In genomic region chr16:30925646-30926332, GRCh38 we compare ENCODE assay signal across 13 cellular contexts. TPM values are rescaled to one million over a fixed set of nuclear protein-coding genes. Genes with fewer than 3 reads are reported as not detected.
DNase-seq lines count a peak whose midpoint lies in the region; ATAC-seq, FAIRE-seq and TF ChIP-seq lines count a peak whose summit lies in the region.
"Had no signal": no experiment of that assay in that cellular context is flagged by ENCODE, and none has a peak within 500 bp of the region (broad histone marks: within the 10 kb centered on the region; RNA-seq: fewer than 3 reads in every experiment).

No MANE protein-coding gene starts in this region.

- no peak for DNase-seq in AG04450 (ENCODE audit: low read depth, low spot score)
- DNase-seq in DND-41, result no peak
- no peak for DNase-seq in astrocyte (ENCODE audit: low read depth)
- DNase-seq in tibial nerve (ENCODE audit: low spot score in 2 of 2), result no peak
- no peak for DNase-seq in NOMO-1 treated with dmso at 0.1 percent for 144 hours (lab: John Stamatoyannopoulos, UW; ENCODE audit: unreplicated experiment)
- no peak for DNase-seq in GF-D8 (lab: John Stamatoyannopoulos, UW)
- DNase-seq in SKM-1 (lab: John Stamatoyannopoulos, UW; ENCODE audit: unreplicated experiment), result no peak
- DNase-seq: NCI-H1092; NCI-H524; Right ventricle myocardium superior; stimulated activated naive CD8-positive, alpha-beta T cell treated with anti-CD3 and anti-CD28 coated beads, Interleukin-15, Interleukin-2, amounts not matched to agents 100 U/mL and 50 U/mL, for 24 hours had no signal

- peaks cover 52% of the 10 kb centered on the region for H3K36me3 ChIP-seq in DND-41 (ENCODE audit: insufficient read depth, low read length)
- peaks cover 6% of the 10 kb centered on the region for H3K36me3 ChIP-seq in astrocyte (ENCODE audit: insufficient read depth, low read length)
- peaks cover 0 to 55% (median 0%) of the 10 kb centered on the region in 3 donors for H3K36me3 ChIP-seq in tibial nerve

- H3K27ac Mint-ChIP-seq in astrocyte (ENCODE audit: unreplicated experiment), result peak overlapping the region; percentile 55
- H3K27ac Mint-ChIP-seq in nephron, result peak overlapping the region; percentile 60 to 70 (median 69)

- no peak for ATAC-seq in DND-41 (ENCODE audit: insufficient read depth, low read depth)
- ATAC-seq: activated CD4-positive, CD25-positive, alpha-beta regulatory T cell treated with anti-CD3 and anti-CD28 coated beads, Interleukin-2, amount 50 U/mL, for 24 hours; stimulated activated naive CD8-positive, alpha-beta T cell treated with anti-CD3 and anti-CD28 coated beads, Interleukin-15, Interleukin-2, amounts not matched to agents 100 U/mL and 50 U/mL, for 24 hours had no signal

- FAIRE-seq in astrocyte (lab: Jason Lieb, UNC), result no peak

- no peaks in the 10 kb centered on the region for H3K9me3 Mint-ChIP-seq in astrocyte (ENCODE audit: unreplicated experiment)
- H3K9me3 Mint-ChIP-seq in nephron, result no peaks in the 10 kb centered on the region

- H3K9ac ChIP-seq in DND-41 (ENCODE audit: low read depth, low read length) (peak overlapping the region; percentile 73; the same call in 1 of the 2 replicates), astrocyte (ENCODE audit: low read length) (no peak overlapping the region)

- peaks cover 49% of the 10 kb centered on the region for H3K4me1 ChIP-seq in DND-41 (ENCODE audit: insufficient read depth, low read length)
- peaks cover 20% of the 10 kb centered on the region for H3K4me1 ChIP-seq in astrocyte (ENCODE audit: insufficient read depth, low read length)
- peaks cover 0 to 35% (median 4%) of the 10 kb centered on the region in 4 donors for H3K4me1 ChIP-seq in tibial nerve

- 75 to 77% methylated on average over 4 to 15 of the region's 28 CpGs for WGBS in tibial nerve, 2 donors

- peak overlapping the region; percentile 74 for H3K4me3 ChIP-seq in AG04450 (ENCODE audit: low read depth, low read length)
- H3K4me3 ChIP-seq in DND-41 (ENCODE audit: low read depth in 1 of 2, low read length in 2 of 2), result peak overlapping the region in 1 of 2 experiments; percentile 72; a peak in 1 of 4 replicates
- H3K4me3 ChIP-seq in astrocyte (ENCODE audit: insufficient read depth, low read depth, low read length), result no peak overlapping the region
- H3K4me3 ChIP-seq in tibial nerve, result no peak overlapping the region

- H4K20me1 ChIP-seq in DND-41 (ENCODE audit: insufficient read depth, low read length), result peaks cover 18% of the 10 kb centered on the region
- peaks cover 37% of the 10 kb centered on the region for H4K20me1 ChIP-seq in astrocyte (ENCODE audit: insufficient read depth, low read length)

- H3K79me2 ChIP-seq in DND-41 (ENCODE audit: insufficient read depth, low read length) (peaks cover 31% of the 10 kb centered on the region), astrocyte (ENCODE audit: insufficient read depth, low read length) (peaks cover 15% of the 10 kb centered on the region)

- TF ChIP-seq EP300 in tibial nerve (IDR thresholded peaks at IDR 0.05), result no peak

- H3K4me2 ChIP-seq in DND-41 (ENCODE audit: insufficient read depth, low read length) (peak overlapping the region; percentile 86), astrocyte (ENCODE audit: low read length) (peak overlapping the region; percentile 94)

- H3K9me3 ChIP-seq in AG04450 (ENCODE audit: control insufficient read depth, insufficient read depth, low read length), result no peaks in the 10 kb centered on the region
- H3K9me3 ChIP-seq in DND-41 (ENCODE audit: insufficient read depth, low read length, severe bottlenecking), result no peaks in the 10 kb centered on the region
- H3K9me3 ChIP-seq in astrocyte (ENCODE audit: insufficient read depth, low read depth, low read length), result no peaks in the 10 kb centered on the region
- no peaks in the 10 kb centered on the region for H3K9me3 ChIP-seq in tibial nerve

- H3K27ac ChIP-seq in AG04450 (ENCODE audit: low read depth, low read length), result no peak overlapping the region
- no peak overlapping the region; the same call in 1 of the 2 replicates for H3K27ac ChIP-seq in DND-41 (ENCODE audit: low read length)
- H3K27ac ChIP-seq in astrocyte (ENCODE audit: low read depth, low read length), result no peak overlapping the region
- peak overlapping the region in 1 of 4 donors; percentile 98 for H3K27ac ChIP-seq in tibial nerve

- H3K4me3 Mint-ChIP-seq in astrocyte (ENCODE audit: unreplicated experiment) (peak overlapping the region; percentile 76), nephron (peak overlapping the region; percentile 78 to 84 (median 83))

- H3K27me3 Mint-ChIP-seq in astrocyte (ENCODE audit: low read depth, unreplicated experiment) (no peaks in the 10 kb centered on the region), nephron (ENCODE audit: low read depth) (peaks cover 4% of the 10 kb centered on the region)

- peaks cover 2% of the 10 kb centered on the region for H3K36me3 Mint-ChIP-seq in astrocyte (ENCODE audit: low read depth, unreplicated experiment)
- peaks cover 6% of the 10 kb centered on the region for H3K36me3 Mint-ChIP-seq in nephron (ENCODE audit: low read depth)

- CTCF ChIA-PET in AG04450 (lab: Charles Lee), result interaction anchor here (1.1 kb wide), 1 partner anchor 28 kb away, joined by 5 read pairs; no protein-coding TSS in a partner anchor

- H3K4me1 Mint-ChIP-seq in astrocyte (ENCODE audit: low read depth, unreplicated experiment) (peaks cover 11% of the 10 kb centered on the region), nephron (peaks cover 20% of the 10 kb centered on the region)

- POLR2A ChIA-PET in AG04450 (lab: Yijun Ruan, JAX), result no interaction called here

- H3K27me3 ChIP-seq in AG04450 (ENCODE audit: control insufficient read depth, insufficient read depth, low read length) (no peaks in the 10 kb centered on the region), DND-41 (ENCODE audit: insufficient read depth, low read length, poor library complexity) (no peaks in the 10 kb centered on the region), astrocyte (ENCODE audit: insufficient read depth, low read length) (no peaks in the 10 kb centered on the region), tibial nerve (no peaks in the 10 kb centered on the region)

- TF ChIP-seq POLR2A in tibial nerve (IDR thresholded peaks at IDR 0.05), result no peak

- TF ChIP-seq CTCF in AG04450 (IDR thresholded peaks at IDR 0.05; ENCODE audit: low read depth, low read length) (no peak), DND-41 (IDR thresholded peaks at IDR 0.05; ENCODE audit: borderline replicate concordance, extremely low read depth, low read length, poor library complexity, severe bottlenecking) (no peak), astrocyte (IDR thresholded peaks at IDR 0.05; ENCODE audit: insufficient read depth, low read depth, low read length) (no peak), nephron (IDR thresholded peaks at IDR 0.05; ENCODE audit: unreplicated experiment in 3 of 3) (no peak), tibial nerve (IDR thresholded peaks at IDR 0.05) (no peak)

- H2AFZ ChIP-seq in DND-41 (ENCODE audit: low read depth, low read length) (no peak overlapping the region), astrocyte (ENCODE audit: low read depth, low read length) (no peak overlapping the region)

RNA-seq across cellular contexts. Expression of gene FBXL19, which starts 2.4 kb away (rescaled TPM):
- 7.1 and 10.6 TPM in 2 replicates for polyA plus RNA-seq in AG04450 (2011; rRNA removed)
- 7.6 and 9.4 TPM in 2 replicates for polyA minus RNA-seq in AG04450 (2011; rRNA and poly(A)+ RNA removed)
- total RNA-seq in astrocyte (42.3 and 42.5 TPM in 2 replicates), tibial nerve (10 to 100 TPM in 3 of 4 donors, 1 to 10 TPM in 1; 7.4 to 25.8 (median 16.7) TPM)

RNA-seq across cellular contexts. Expression of gene ORAI3, which starts 23.1 kb away (rescaled TPM):
- 23.7 and 29.5 TPM in 2 replicates for polyA plus RNA-seq in AG04450 (2011; rRNA removed)
- 17.4 and 23.4 TPM in 2 replicates for polyA minus RNA-seq in AG04450 (2011; rRNA and poly(A)+ RNA removed)
- 21.1 and 22.6 TPM in 2 replicates for total RNA-seq in astrocyte
- total RNA-seq in tibial nerve, result 10 to 100 TPM; 50.7 to 58.4 (median 52.9) TPM

RNA-seq across cellular contexts. Expression of gene CTF1, which starts 29.4 kb away (rescaled TPM):
- polyA plus RNA-seq in AG04450 (2011; rRNA removed), result 10.1 and 12.5 TPM in 2 replicates
- polyA minus RNA-seq in AG04450 (2011; rRNA and poly(A)+ RNA removed), result 6.5 and 6.6 TPM in 2 replicates
- total RNA-seq in astrocyte (5.2 and 5.9 TPM in 2 replicates), tibial nerve (1 to 10 TPM; 2.2 to 5.9 (median 3.1) TPM)

RNA-seq across cellular contexts. Expression of gene SETD1A, which starts 31.8 kb away (rescaled TPM):
- polyA plus RNA-seq in AG04450 (2011; rRNA removed), result 1.1 and 1.4 TPM in 2 replicates
- 2.4 and 5.3 TPM in 2 replicates for polyA minus RNA-seq in AG04450 (2011; rRNA and poly(A)+ RNA removed)
- total RNA-seq in astrocyte (15.4 and 18.7 TPM in 2 replicates), tibial nerve (10 to 100 TPM in 2 of 4 donors, 1 to 10 TPM in 2; 7.9 to 17.1 (median 10.7) TPM)

RNA-seq across cellular contexts. Expression of gene BCL7C, which starts 31.9 kb away (rescaled TPM):
- 27.7 and 27.8 TPM in 2 replicates for polyA plus RNA-seq in AG04450 (2011; rRNA removed)
- 10.8 and 11.1 TPM in 2 replicates for polyA minus RNA-seq in AG04450 (2011; rRNA and poly(A)+ RNA removed)
- total RNA-seq in astrocyte (37.7 and 40.7 TPM in 2 replicates), tibial nerve (10 to 100 TPM; 42.9 to 54.0 (median 48.2) TPM)
